15 cellular contexts compared by ENCODE assay signal in the genomic region with DNA sequence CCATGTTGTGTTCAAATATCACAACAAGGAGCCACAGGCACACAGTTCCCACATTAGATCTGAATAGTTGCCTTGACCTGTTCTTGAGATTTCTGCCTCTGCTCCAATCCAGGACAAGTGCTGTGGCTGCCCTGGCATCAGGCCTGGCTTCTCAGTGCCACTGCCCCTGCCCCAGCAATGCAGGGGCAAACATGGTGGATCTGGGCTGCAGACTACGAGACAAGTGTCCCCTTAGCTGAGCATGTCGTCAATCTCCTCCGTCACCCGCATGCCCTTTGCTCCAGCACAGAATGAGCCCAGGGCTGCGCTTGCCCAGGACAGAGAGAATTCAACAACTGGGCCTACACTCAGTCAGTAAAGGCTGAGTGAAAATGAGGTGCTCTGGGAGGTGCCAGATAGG.
"Had no signal": no experiment of that assay in that cellular context is flagged by ENCODE, and none has a peak within 500 bp of the region (broad histone marks: within the 10 kb centered on the region; RNA-seq: fewer than 3 reads in every experiment).

No MANE protein-coding gene starts in this region.

- H3K27me3 ChIP-seq: dorsolateral prefrontal cortex, hepatocyte, right atrium auricular region, thyroid gland, upper lobe of left lung, vagina had no signal

- H3K4me1 ChIP-seq: right atrium auricular region, thyroid gland, upper lobe of left lung had no signal

- H3K9me3 ChIP-seq: right atrium auricular region, thyroid gland, upper lobe of left lung, vagina had no signal

- H3K4me3 ChIP-seq: dorsolateral prefrontal cortex, hepatocyte, right atrium auricular region, thyroid gland, upper lobe of left lung, vagina had no signal

- ATAC-seq: natural killer cell had no signal

- H3K36me3 ChIP-seq: thyroid gland, upper lobe of left lung, vagina had no signal

- H3K79me2 ChIP-seq: hepatocyte had no signal

- H2AFZ ChIP-seq: hepatocyte had no signal

- H3K4me2 ChIP-seq: hepatocyte had no signal

- DNase-seq: cortex of kidney; effector CD8-positive, alpha-beta T cell; foreskin melanocyte; kidney glomerular epithelial cell; mammary epithelial cell; natural killer cell; small intestine; stimulated activated CD4-positive, alpha-beta T cell treated with anti-CD3 and anti-CD28 coated beads, Interleukin-2, amount 100 ng/mL, for 48 hours; stimulated activated naive CD4-positive, alpha-beta T cell treated with Interleukin-2 at 50 U/mL for 16 hours; thyroid gland; upper lobe of left lung had no signal

- H3K27ac ChIP-seq: dorsolateral prefrontal cortex, hepatocyte, right atrium auricular region, thyroid gland, upper lobe of left lung, vagina had no signal
